Comparison of ENCODE assay signal across 31 cellular contexts in the genomic region with DNA sequence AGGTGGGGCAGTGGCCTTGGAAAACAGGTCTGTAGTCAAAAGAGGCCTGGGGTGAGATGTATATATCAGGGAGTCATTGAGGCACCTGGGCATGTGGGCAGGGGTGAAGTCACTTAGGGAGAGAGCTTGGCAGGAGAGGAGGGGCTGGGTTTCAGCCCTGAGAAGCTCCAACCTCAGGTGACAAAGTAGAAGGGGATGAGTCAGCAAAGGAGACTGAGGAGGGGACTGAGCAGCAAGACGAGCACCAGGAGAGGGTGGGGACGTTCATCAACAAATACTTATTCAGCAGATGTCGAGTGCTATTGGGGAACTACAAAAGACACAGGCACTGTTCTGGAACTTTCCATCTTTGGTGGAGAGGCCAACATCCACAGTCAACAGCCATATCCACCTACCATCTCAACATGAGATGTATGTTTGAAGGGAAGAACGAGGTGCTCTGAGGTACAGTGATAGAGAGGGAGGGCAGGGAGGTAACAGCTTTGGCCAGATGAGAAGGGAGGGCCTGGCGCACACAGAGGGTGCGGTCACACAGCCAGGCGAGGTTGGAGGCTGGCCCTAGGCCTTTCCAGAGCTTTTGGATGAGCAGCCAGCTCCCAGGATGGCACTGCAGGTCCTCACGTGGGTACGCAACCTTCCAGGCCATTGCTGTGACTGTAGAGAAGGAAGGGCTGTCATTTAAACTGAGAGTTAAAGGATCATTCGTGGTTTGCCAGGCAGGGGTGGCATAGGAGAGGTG. TPM values are rescaled to one million over a fixed set of nuclear protein-coding genes. Genes with fewer than 3 reads are reported as not detected.
"Had no signal": no experiment of that assay in that cellular context is flagged by ENCODE, and none has a peak within 500 bp of the region (broad histone marks: within the 10 kb centered on the region; RNA-seq: fewer than 3 reads in every experiment).

No MANE protein-coding gene starts in this region.

- H3K4me2 ChIP-seq: smooth muscle cell had no signal

- DNase-seq: activated CD4-positive, alpha-beta memory T cell treated with anti-CD3 and anti-CD28 coated beads for 36 hours; activated CD4-positive, alpha-beta T cell treated with anti-CD3 and anti-CD28 coated beads, Interleukin-2, amount 10 ng/mL, durations not matched to agents 24 days and 14 days; activated CD4-positive, CD25-positive, alpha-beta regulatory T cell treated with anti-CD3 and anti-CD28 coated beads, Interleukin-2, amount 50 U/mL, for 72 hours; activated CD8-positive, alpha-beta memory T cell treated with anti-CD3 and anti-CD28 coated beads, Interleukin-2, amount 50 U/mL, for 4 hours; activated effector memory CD4-positive, alpha-beta T cell treated with anti-CD3 and anti-CD28 coated beads, Interleukin-2, amount 50 U/mL, for 16 hours; activated naive CD4-positive, alpha-beta T cell treated with anti-CD3 and anti-CD28 coated beads, Interleukin-2, amount 10 ng/mL, durations not matched to agents 7 days and 5 days; activated T-cell treated with anti-CD3 and anti-CD28 coated beads, Interleukin-2, amount 50 U/mL, for 1 hour; anterior cingulate cortex; effector CD8-positive, alpha-beta T cell; erythroblast; gastrocnemius medialis; head of caudate nucleus; hippocampal formation; left cardiac atrium; mammary epithelial cell; naive B cell; nephron progenitor cell; nucleus accumbens; pancreas; psoas muscle; stimulated activated CD4-positive, alpha-beta T cell treated with anti-CD3 and anti-CD28 coated beads, Interleukin-15, amount 100 ng/mL, for 24 hours; stimulated activated CD4-positive, alpha-beta T cell treated with anti-CD3 and anti-CD28 coated beads, Interleukin-2, amount 100 ng/mL, for 24 hours; stimulated activated naive CD4-positive, alpha-beta T cell treated with Interleukin-2 at 50 U/mL for 16 hours; T-helper 2 cell; trophoblast cell had no signal

- FAIRE-seq: colon, keratinocyte, pancreas had no signal

- H3K27ac ChIP-seq: gastrocnemius medialis, pancreas, psoas muscle had no signal

- H3K9me3 ChIP-seq: gastrocnemius medialis, pancreas, psoas muscle had no signal

- H3K4me1 ChIP-seq: gastrocnemius medialis, pancreas, psoas muscle had no signal

- H3K27me3 ChIP-seq: gastrocnemius medialis, pancreas had no signal

- H3K9me3 Mint-ChIP-seq: activated CD4-positive, alpha-beta memory T cell treated with anti-CD3 and anti-CD28 coated beads for 36 hours; activated CD4-positive, alpha-beta T cell treated with anti-CD3 and anti-CD28 coated beads, Interleukin-2, amount 10 ng/mL, durations not matched to agents 24 days and 14 days; activated naive CD4-positive, alpha-beta T cell treated with anti-CD3 and anti-CD28 coated beads, Interleukin-2, amount 10 ng/mL, durations not matched to agents 7 days and 5 days; activated T-helper 1 cell treated with anti-CD3 and anti-CD28 coated beads, Interleukin-12 subunit alpha, Interleukin-12 subunit beta, Interleukin-2, Interleukin-4 antibody, amounts not matched to agents 30 ng/mL and 10 ng/mL and 1 ng/mL, durations not matched to agents 14 hours and 24 hours and 36 hours; naive B cell; nephron progenitor cell had no signal

- H3K27ac Mint-ChIP-seq: activated CD4-positive, alpha-beta memory T cell treated with anti-CD3 and anti-CD28 coated beads for 36 hours; activated CD4-positive, alpha-beta T cell treated with anti-CD3 and anti-CD28 coated beads, Interleukin-2, amount 10 ng/mL, durations not matched to agents 24 days and 14 days; activated naive CD4-positive, alpha-beta T cell treated with anti-CD3 and anti-CD28 coated beads, Interleukin-2, amount 10 ng/mL, durations not matched to agents 7 days and 5 days; activated T-helper 1 cell treated with anti-CD3 and anti-CD28 coated beads, Interleukin-12 subunit alpha, Interleukin-12 subunit beta, Interleukin-2, Interleukin-4 antibody, amounts not matched to agents 30 ng/mL and 10 ng/mL and 1 ng/mL, durations not matched to agents 14 hours and 24 hours and 36 hours; nephron progenitor cell had no signal

- H3K36me3 Mint-ChIP-seq: activated CD4-positive, alpha-beta memory T cell treated with anti-CD3 and anti-CD28 coated beads for 36 hours; activated naive CD4-positive, alpha-beta T cell treated with anti-CD3 and anti-CD28 coated beads, Interleukin-2, amount 10 ng/mL, durations not matched to agents 7 days and 5 days; naive B cell had no signal

- H3K4me3 ChIP-seq: gastrocnemius medialis, pancreas, psoas muscle, smooth muscle cell had no signal

- H3K4me3 Mint-ChIP-seq: activated CD4-positive, alpha-beta memory T cell treated with anti-CD3 and anti-CD28 coated beads for 36 hours; activated CD4-positive, alpha-beta T cell treated with anti-CD3 and anti-CD28 coated beads, Interleukin-2, amount 10 ng/mL, durations not matched to agents 24 days and 14 days; activated naive CD4-positive, alpha-beta T cell treated with anti-CD3 and anti-CD28 coated beads, Interleukin-2, amount 10 ng/mL, durations not matched to agents 7 days and 5 days; activated T-helper 1 cell treated with anti-CD3 and anti-CD28 coated beads, Interleukin-12 subunit alpha, Interleukin-12 subunit beta, Interleukin-2, Interleukin-4 antibody, amounts not matched to agents 30 ng/mL and 10 ng/mL and 1 ng/mL, durations not matched to agents 14 hours and 24 hours and 36 hours; nephron progenitor cell had no signal

- H3K36me3 ChIP-seq: gastrocnemius medialis, pancreas had no signal

- ATAC-seq: gastrocnemius medialis, left cardiac atrium, pancreas, psoas muscle had no signal

- H3K4me1 Mint-ChIP-seq: activated naive CD4-positive, alpha-beta T cell treated with anti-CD3 and anti-CD28 coated beads, Interleukin-2, amount 10 ng/mL, durations not matched to agents 7 days and 5 days; naive B cell had no signal

RNA-seq across cellular contexts. Expression of a gene that starts 45.7 kb away (rescaled TPM):
- total RNA-seq: activated CD4-positive, alpha-beta memory T cell treated with anti-CD3 and anti-CD28 coated beads for 36 hours; activated CD4-positive, alpha-beta T cell treated with anti-CD3 and anti-CD28 coated beads, Interleukin-2, amount 10 ng/mL, durations not matched to agents 24 days and 14 days; activated CD8-positive, alpha-beta memory T cell treated with anti-CD3 and anti-CD28 coated beads for 36 hours; activated T-helper 1 cell treated with anti-CD3 and anti-CD28 coated beads, Interleukin-12 subunit alpha, Interleukin-12 subunit beta, Interleukin-2, Interleukin-4 antibody, amounts not matched to agents 30 ng/mL and 10 ng/mL and 1 ng/mL, durations not matched to agents 14 hours and 24 hours and 36 hours; dermis microvascular lymphatic vessel endothelial cell had no signal
- polyA plus RNA-seq: mammary epithelial cell had no signal

RNA-seq across cellular contexts. Expression of a gene that starts 48.7 kb away (rescaled TPM):
- total RNA-seq: activated CD4-positive, alpha-beta memory T cell treated with anti-CD3 and anti-CD28 coated beads for 36 hours; activated CD8-positive, alpha-beta memory T cell treated with anti-CD3 and anti-CD28 coated beads for 36 hours; dermis microvascular lymphatic vessel endothelial cell; smooth muscle cell had no signal
- polyA plus RNA-seq: keratinocyte, smooth muscle cell had no signal
